ENCODE assay signal across 7 cellular contexts in genomic region chr2:225980372-225980771, GRCh38.
"Had no signal": no experiment of that assay in that cellular context is flagged by ENCODE, and none has a peak within 500 bp of the region (broad histone marks: within the 10 kb centered on the region; RNA-seq: fewer than 3 reads in every experiment).

No MANE protein-coding gene starts in this region.

- ATAC-seq: HepG2, K562 had no signal

- H3K27ac ChIP-seq: HL-60, KMS-11 had no signal

- H3K4me2 ChIP-seq: KMS-11 had no signal

- H3K4me3 ChIP-seq: K562 had no signal

- H3K9ac ChIP-seq: KMS-11 had no signal

- DNase-seq: IMR-90, KBM-7, KG1 had no signal
